16 cellular contexts compared by ENCODE assay signal in genomic region chr6:167712332-167713087, GRCh38.
"Had no signal": no experiment of that assay in that cellular context is flagged by ENCODE, and none has a peak within 500 bp of the region (broad histone marks: within the 10 kb centered on the region; RNA-seq: fewer than 3 reads in every experiment).

No MANE protein-coding gene starts in this region.

- H3K27ac Mint-ChIP-seq: activated naive CD8-positive, alpha-beta T cell treated with anti-CD3 and anti-CD28 coated beads, Interleukin-2, amount 10 ng/mL, durations not matched to agents 7 days and 5 days had no signal

- H3K36me3 Mint-ChIP-seq: activated naive CD8-positive, alpha-beta T cell treated with anti-CD3 and anti-CD28 coated beads, Interleukin-2, amount 10 ng/mL, durations not matched to agents 7 days and 5 days had no signal

- H3K4me1 ChIP-seq: thyroid gland had no signal

- H3K4me3 Mint-ChIP-seq: activated naive CD8-positive, alpha-beta T cell treated with anti-CD3 and anti-CD28 coated beads, Interleukin-2, amount 10 ng/mL, durations not matched to agents 7 days and 5 days; activated T-cell treated with anti-CD3 and anti-CD28 coated beads, Interleukin-2, amount 50 U/mL, for 4 hours; naive B cell had no signal

- DNase-seq: activated CD4-positive, alpha-beta T cell treated with anti-CD3 and anti-CD28 coated beads, Interleukin-2, amount 50 U/mL, for 4 hours; activated CD4-positive, CD25-positive, alpha-beta regulatory T cell; activated gamma-delta T cell treated with Interleukin-2 at 50 U/mL for 16 hours; activated naive CD8-positive, alpha-beta T cell treated with anti-CD3 and anti-CD28 coated beads, Interleukin-2, amount 10 ng/mL, durations not matched to agents 7 days and 5 days; activated T-cell treated with anti-CD3 and anti-CD28 coated beads, Interleukin-2, amount 50 U/mL, for 4 hours; aorta; effector CD4-positive, alpha-beta T cell; foreskin melanocyte; naive B cell; SHP77 treated with DMSO at 0.1 percent for 48 hours; stimulated activated CD4-positive, alpha-beta T cell treated with anti-CD3 and anti-CD28 coated beads, Interleukin-4, amount 100 ng/mL, for 1 hour; stimulated activated CD8-positive, alpha-beta memory T cell treated with anti-CD3 and anti-CD28 coated beads, Interleukin-4, amount 100 ng/mL, for 48 hours; T-helper 2 cell; thyroid gland had no signal

- H3K27me3 ChIP-seq: cardiac muscle cell, thyroid gland had no signal

- H3K4me3 ChIP-seq: cardiac muscle cell, thyroid gland had no signal

- H3K36me3 ChIP-seq: cardiac muscle cell, neutrophil, thyroid gland had no signal

- ATAC-seq: activated T-cell treated with anti-CD3 and anti-CD28 coated beads, Interleukin-2, amount 50 U/mL, for 4 hours had no signal

- H3K4me1 Mint-ChIP-seq: naive B cell had no signal

- H3K9me3 ChIP-seq: neutrophil, thyroid gland had no signal

- H3K9me3 Mint-ChIP-seq: activated naive CD8-positive, alpha-beta T cell treated with anti-CD3 and anti-CD28 coated beads, Interleukin-2, amount 10 ng/mL, durations not matched to agents 7 days and 5 days; activated T-cell treated with anti-CD3 and anti-CD28 coated beads, Interleukin-2, amount 50 U/mL, for 4 hours had no signal

- H3K27ac ChIP-seq: cardiac muscle cell, neutrophil, thyroid gland had no signal
